1 cellular context compared by ENCODE assay signal in the genomic region with DNA sequence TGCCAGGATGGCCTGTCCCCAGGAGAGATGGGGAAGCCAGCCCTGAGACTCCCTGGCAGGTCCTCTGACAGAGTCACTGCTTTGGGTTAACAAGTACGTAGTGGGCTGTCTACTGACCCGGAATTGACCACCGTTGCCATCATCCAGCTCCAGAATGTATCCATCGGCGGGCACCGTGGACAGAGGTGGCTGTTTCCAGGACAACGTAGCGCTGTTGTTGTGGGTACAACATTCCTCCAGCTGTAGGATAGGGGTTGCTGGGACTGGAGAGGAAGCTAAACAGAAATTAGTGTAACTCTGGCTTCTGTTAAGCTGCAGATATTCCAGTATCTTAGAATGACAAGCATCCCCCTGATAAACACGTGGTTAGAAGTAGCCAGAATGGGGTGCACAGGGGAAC.
TF ChIP-seq lines count a peak whose summit lies in the region.

No MANE protein-coding gene starts in this region.

TF ChIP-seq in H1, 55 proteins besides CTCF, POLR2A, EP300 and RAD21:
- TF ChIP-seq KDM4A (IDR thresholded peaks at IDR 0.05; ENCODE audit: low read depth, low read length, severe bottlenecking) (no peak), SP2 (IDR thresholded peaks at IDR 0.05; ENCODE audit: low read length) (no peak), BACH1 (IDR thresholded peaks at IDR 0.05; ENCODE audit: low read length) (no peak), ASH2L (IDR thresholded peaks at IDR 0.05; ENCODE audit: low read length) (no peak), SAP30 (IDR thresholded peaks at IDR 0.05; ENCODE audit: insufficient read depth, insufficient replicate concordance, low read length) (no peak)
- TF ChIP-seq, protein P1, sequence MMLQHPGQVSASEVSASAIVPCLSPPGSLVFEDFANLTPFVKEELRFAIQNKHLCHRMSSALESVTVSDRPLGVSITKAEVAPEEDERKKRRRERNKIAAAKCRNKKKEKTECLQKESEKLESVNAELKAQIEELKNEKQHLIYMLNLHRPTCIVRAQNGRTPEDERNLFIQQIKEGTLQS (IDR thresholded peaks at IDR 0.05; ENCODE audit: insufficient read depth, low read depth, low read length) = no peak
